ENCODE assay signal across 9 cellular contexts in genomic region chr15:25793354-25794050, GRCh38.
A peak's percentile ranks its signal among the peaks of the same experiment; 100 is the strongest.
DNase-seq lines count a peak whose midpoint lies in the region; ATAC-seq and TF ChIP-seq lines count a peak whose summit lies in the region.
"Had no signal": no experiment of that assay in that cellular context is flagged by ENCODE, and none has a peak within 500 bp of the region (broad histone marks: within the 10 kb centered on the region; RNA-seq: fewer than 3 reads in every experiment).

No MANE protein-coding gene starts in this region.

- no peak overlapping the region for H3K4me3 Mint-ChIP-seq in endothelial cell (ENCODE audit: unreplicated experiment)
- H3K4me3 Mint-ChIP-seq: activated naive CD4-positive, alpha-beta T cell treated with anti-CD3 and anti-CD28 coated beads for 36 hours had no signal

- peak; percentile 94 for ATAC-seq in GM18907 (IDR thresholded peaks at IDR 0.05; ENCODE audit: unreplicated experiment)
- ATAC-seq in GM21825 (IDR thresholded peaks at IDR 0.05; ENCODE audit: unreplicated experiment), result peak; percentile 85
- ATAC-seq in HG03575 (IDR thresholded peaks at IDR 0.05; ENCODE audit: extremely low read depth, insufficient number of reproducible peaks, low FRiP score, unreplicated experiment), result peak; percentile 81
- ATAC-seq in sciatic nerve, result no peak

- peak; percentile 35 for DNase-seq in islet precursor cell
- no peak for DNase-seq in NCI-H2171 (lab: John Stamatoyannopoulos, UW)
- no peak for DNase-seq in endothelial cell (ENCODE audit: low spot score)
- DNase-seq in NCI-H2107 treated with DMSO at 0.1 percent for 48 hours (lab: John Stamatoyannopoulos, UW; ENCODE audit: unreplicated experiment), result no peak
- no peak for DNase-seq in sciatic nerve (ENCODE audit: low spot score)
- DNase-seq: activated naive CD4-positive, alpha-beta T cell treated with anti-CD3 and anti-CD28 coated beads for 36 hours had no signal

- H3K27ac Mint-ChIP-seq in endothelial cell (ENCODE audit: unreplicated experiment), result no peak overlapping the region
- H3K27ac Mint-ChIP-seq: activated naive CD4-positive, alpha-beta T cell treated with anti-CD3 and anti-CD28 coated beads for 36 hours had no signal

- TF ChIP-seq CTCF in endothelial cell (IDR thresholded peaks at IDR 0.05; ENCODE audit: unreplicated experiment), result no peak

- H3K4me1 Mint-ChIP-seq in endothelial cell (ENCODE audit: unreplicated experiment), result no peaks in the 10 kb centered on the region

- intact Hi-C loops in sciatic nerve (cut with DNase I), result no loop called here

- no peaks in the 10 kb centered on the region for H3K27me3 Mint-ChIP-seq in endothelial cell (ENCODE audit: unreplicated experiment)

- H3K9me3 Mint-ChIP-seq in endothelial cell (ENCODE audit: unreplicated experiment), result no peaks in the 10 kb centered on the region
- H3K9me3 Mint-ChIP-seq: activated naive CD4-positive, alpha-beta T cell treated with anti-CD3 and anti-CD28 coated beads for 36 hours had no signal

- no peaks in the 10 kb centered on the region for H3K36me3 Mint-ChIP-seq in endothelial cell (ENCODE audit: low read depth, unreplicated experiment)
